20 cellular contexts compared by ENCODE assay signal in genomic region chr10:95303950-95304349, GRCh38.
"Had no signal": no experiment of that assay in that cellular context is flagged by ENCODE, and none has a peak within 500 bp of the region (broad histone marks: within the 10 kb centered on the region; RNA-seq: fewer than 3 reads in every experiment).

No MANE protein-coding gene starts in this region.

- H3K27ac ChIP-seq: brain microvascular endothelial cell, VCaP had no signal

- H3K36me3 ChIP-seq: brain microvascular endothelial cell had no signal

- DNase-seq: activated CD4-positive, alpha-beta memory T cell treated with anti-CD3 and anti-CD28 coated beads for 36 hours; activated CD4-positive, alpha-beta T cell treated with anti-CD3 and anti-CD28 coated beads, Interleukin-2, amount 10 ng/mL, durations not matched to agents 7 days and 5 days; activated CD4-positive, CD25-positive, alpha-beta regulatory T cell; activated CD8-positive, alpha-beta memory T cell treated with anti-CD3 and anti-CD28 coated beads for 24 hours; activated effector memory CD4-positive, alpha-beta T cell treated with anti-CD3 and anti-CD28 coated beads, Interleukin-2, amount 50 U/mL, for 16 hours; activated naive CD4-positive, alpha-beta T cell treated with Interleukin-2 at 50 U/mL for 16 hours; activated naive CD8-positive, alpha-beta T cell treated with anti-CD3 and anti-CD28 coated beads, Interleukin-2, amount 50 U/mL, for 24 hours; activated T-cell treated with anti-CD3 and anti-CD28 coated beads, Interleukin-2, amount 50 U/mL, for 4 hours; brain microvascular endothelial cell; cerebellar nuclear complex; KG1; NCI-H1105; NCI-H1436; NCI-H2029 treated with DMSO at 0.1 percent for 48 hours; NCI-H510A treated with DMSO at 0.1 percent for 48 hours; NCI-H69; NK-92 treated with Interleukin-12 subunit alpha and Interleukin-12 subunit beta, amount 100 ng/mL, for 24 hours; SIG-M5; T-helper 1 cell had no signal

- H3K27me3 ChIP-seq: brain microvascular endothelial cell had no signal
